Comparison of ENCODE assay signal across 1 cellular context in genomic region chr1:214864896-214865688, GRCh38.
A peak's percentile ranks its signal among the peaks of the same experiment; 100 is the strongest.
TF ChIP-seq lines count a peak whose summit lies in the region.

No MANE protein-coding gene starts in this region.

TF ChIP-seq in A549, 52 proteins besides CTCF, POLR2A, EP300 and RAD21 (continued from another document):
- TF ChIP-seq BCL3 (IDR thresholded peaks at IDR 0.05): 0 out of 3 replicates have a peak, but pooled peaks have one; percentile 19
- TF ChIP-seq FOSL2 (IDR thresholded peaks at IDR 0.05): no peak
- TF ChIP-seq FOSL2 (CRISPR knock-in tag; IDR thresholded peaks at IDR 0.05): peak; percentile 64
- peak; percentile 79; the same call in 1 of the 2 replicates for TF ChIP-seq HES2 (IDR thresholded peaks at IDR 0.05)
